8 cellular contexts compared by ENCODE assay signal in genomic region chr6:24581084-24581669, GRCh38.
DNase-seq lines count a peak whose midpoint lies in the region; ATAC-seq and FAIRE-seq lines count a peak whose summit lies in the region.

No MANE protein-coding gene starts in this region.

- H3K9ac ChIP-seq in mesendoderm (ENCODE audit: low read length), result no peak overlapping the region

- intact Hi-C loops in activated CD4-positive, alpha-beta memory T cell treated with anti-CD3 and anti-CD28 coated beads for 36 hours (cut with micrococcal nuclease), result loop anchor here (1.0 to 5.0 kb wide), 3 partner anchors 185 to 491 kb away; no protein-coding TSS in a partner anchor

- peak; percentile 78 for ATAC-seq in HG03439 (IDR thresholded peaks at IDR 0.05; ENCODE audit: unreplicated experiment)

- DNase-seq in A172 (ENCODE audit: low spot score) (peak; percentile 53), GM18507 (ENCODE audit: extremely low spot score, insufficient read length, low read depth) (no peak), NCI-H748 treated with DMSO at 0.1 percent for 48 hours (lab: John Stamatoyannopoulos, UW) (peak; percentile 68), mesendoderm (peak; percentile 82)
- peak; percentile 85 for DNase-seq in activated CD4-positive, alpha-beta memory T cell treated with anti-CD3 and anti-CD28 coated beads for 36 hours
- peak; percentile 61 for DNase-seq in effector CD8-positive, alpha-beta T cell (lab: John Stamatoyannopoulos, UW)
- DNase-seq in stimulated activated CD8-positive, alpha-beta memory T cell treated with anti-CD3 and anti-CD28 coated beads, Interleukin-15, amount 100 ng/mL, for 48 hours (ENCODE audit: low read depth in 2 of 2), result peak; percentile 40 to 51

- no peak overlapping the region for H2BK5ac ChIP-seq in mesendoderm (ENCODE audit: low read length)

- no peaks in the 10 kb centered on the region for H3K9me3 Mint-ChIP-seq in activated CD4-positive, alpha-beta memory T cell treated with anti-CD3 and anti-CD28 coated beads for 36 hours

- no peak overlapping the region for H3K4ac ChIP-seq in mesendoderm (ENCODE audit: low read depth, low read length)

- H3K27me3 ChIP-seq in mesendoderm (ENCODE audit: insufficient read depth, low read length, poor library complexity), result no peaks in the 10 kb centered on the region

- H3K4me1 Mint-ChIP-seq in activated CD4-positive, alpha-beta memory T cell treated with anti-CD3 and anti-CD28 coated beads for 36 hours (ENCODE audit: low read depth), result peaks cover 2% of the 10 kb centered on the region

- no peaks in the 10 kb centered on the region for H3K27me3 Mint-ChIP-seq in activated CD4-positive, alpha-beta memory T cell treated with anti-CD3 and anti-CD28 coated beads for 36 hours

- no peak overlapping the region for H3K56ac ChIP-seq in mesendoderm (ENCODE audit: low read length)

- H3K36me3 ChIP-seq in mesendoderm (ENCODE audit: control insufficient read depth, insufficient read depth, low read length), result no peaks in the 10 kb centered on the region

- no peak overlapping the region for H4K5ac ChIP-seq in mesendoderm (ENCODE audit: low read length)

- H3K79me2 ChIP-seq in mesendoderm (ENCODE audit: control insufficient read depth, insufficient read depth, low read length), result no peaks in the 10 kb centered on the region

- H2AK5ac ChIP-seq in mesendoderm (ENCODE audit: low read length), result no peak overlapping the region

- H3K4me3 Mint-ChIP-seq in activated CD4-positive, alpha-beta memory T cell treated with anti-CD3 and anti-CD28 coated beads for 36 hours, result no peak overlapping the region

- H3K27ac ChIP-seq in mesendoderm (ENCODE audit: low read depth, low read length), result no peak overlapping the region

- peak; percentile 76 for FAIRE-seq in GM18507 (lab: Jason Lieb, UNC)

- H3K36me3 Mint-ChIP-seq in activated CD4-positive, alpha-beta memory T cell treated with anti-CD3 and anti-CD28 coated beads for 36 hours, result no peaks in the 10 kb centered on the region

- CTCF ChIA-PET in activated CD4-positive, alpha-beta memory T cell treated with anti-CD3 and anti-CD28 coated beads for 36 hours (lab: Charles Lee), result interaction anchor here (0.7 to 8.8 kb wide), 61 partner anchors 9 to 490 kb away, joined by 3 to 117 read pairs (median 5); partner anchors contain the start of genes ACOT13, ALDH5A1, C6orf62 and GMNN

- no peaks in the 10 kb centered on the region for H3K79me1 ChIP-seq in mesendoderm (ENCODE audit: low read length)

- H2BK120ac ChIP-seq in mesendoderm (ENCODE audit: low read depth, low read length), result no peak overlapping the region

- H2BK15ac ChIP-seq in mesendoderm (replicated peaks; ENCODE audit: low read depth), result no peak overlapping the region

- no CpG with 5 or more reads among the region's 7 CpGs for WGBS in mesendoderm (ENCODE audit: extremely low coverage, insufficient coverage, low lambda C conversion rate)

- no peaks in the 10 kb centered on the region for H3K4me1 ChIP-seq in mesendoderm (ENCODE audit: control insufficient read depth, low read depth, low read length)

- H3K4me3 ChIP-seq in mesendoderm (ENCODE audit: low read length), result no peak overlapping the region

- POLR2A ChIA-PET in activated CD4-positive, alpha-beta memory T cell treated with anti-CD3 and anti-CD28 coated beads for 36 hours (lab: Charles Lee), result no interaction called here

- no peak overlapping the region for H3K23ac ChIP-seq in mesendoderm (ENCODE audit: low read length)

- H3K18ac ChIP-seq in mesendoderm (ENCODE audit: low read length), result no peak overlapping the region

- H3K4me2 ChIP-seq in mesendoderm (ENCODE audit: low read length), result no peak overlapping the region

- no peak overlapping the region for H4K8ac ChIP-seq in mesendoderm (ENCODE audit: low read depth, low read length)

- H3K27ac Mint-ChIP-seq in activated CD4-positive, alpha-beta memory T cell treated with anti-CD3 and anti-CD28 coated beads for 36 hours, result no peak overlapping the region
